Comparison of ENCODE assay signal across 19 cellular contexts in genomic region chr4:120132935-120133334, GRCh38.
DNase-seq lines count a peak whose midpoint lies in the region; ATAC-seq, FAIRE-seq and TF ChIP-seq lines count a peak whose summit lies in the region.
"Had no signal": no experiment of that assay in that cellular context is flagged by ENCODE, and none has a peak within 500 bp of the region (broad histone marks: within the 10 kb centered on the region; RNA-seq: fewer than 3 reads in every experiment).

No MANE protein-coding gene starts in this region.

- no peaks in the 10 kb centered on the region for H3K79me1 ChIP-seq in H1 (ENCODE audit: low read depth, low read length)

- no peaks in the 10 kb centered on the region for H3K79me2 ChIP-seq in HepG2 (ENCODE audit: insufficient read depth, low read length)
- H3K79me2 ChIP-seq in H1 (ENCODE audit: control insufficient read depth in 1 of 2, insufficient read depth in 2 of 2, low read length in 2 of 2), result no peaks in the 10 kb centered on the region
- H3K79me2 ChIP-seq in smooth muscle cell (ENCODE audit: low read depth), result no peaks in the 10 kb centered on the region

- H3K4me2 ChIP-seq in HepG2 (ENCODE audit: low read depth, low read length) (no peak overlapping the region), H1 (ENCODE audit: insufficient read depth in 1 of 2, low read depth in 2 of 2, low read length in 2 of 2) (no peak overlapping the region), smooth muscle cell (no peak overlapping the region)

- BruUV-seq in HepG2 (replicated peaks; lab: Mats Ljungman, UMichigan), result no TSS peak

- in situ Hi-C loops in HepG2 (cut with HindIII; ENCODE audit: extremely low pct_ligation_motif_present, low pct_unique_long_range_greater_than_20kb), result no loop called here

- no peaks in the 10 kb centered on the region for H3F3A ChIP-seq in smooth muscle cell (ENCODE audit: low read depth)

- TF ChIP-seq RAD21 in HepG2 (CRISPR knock-in tag; IDR thresholded peaks at IDR 0.05) (no peak), H1 (IDR thresholded peaks at IDR 0.05 in 1 of 2, conservative IDR thresholded peaks at IDR 0.05 in 1 of 2; ENCODE audit: low read depth in 2 of 2, low read length in 2 of 2) (no peak)

- no peak overlapping the region for H4K91ac ChIP-seq in H1 (replicated peaks; ENCODE audit: insufficient read length, low read length)

- DNase-seq in HepG2 (ENCODE audit: low spot score), result no peak
- DNase-seq in right lobe of liver, result no peak
- peak; percentile 47 for DNase-seq in NOMO-1 treated with DMSO at 0.1 percent for 48 hours (lab: John Stamatoyannopoulos, UW; ENCODE audit: unreplicated experiment)
- no peak for DNase-seq in H1 (ENCODE audit: low read depth in 1 of 2, low spot score in 2 of 2)
- no peak for DNase-seq in smooth muscle cell (lab: John Stamatoyannopoulos, UW; ENCODE audit: unreplicated experiment)
- no peak for DNase-seq in KG1 (lab: John Stamatoyannopoulos, UW)
- no peak for DNase-seq in tibial artery
- DNase-seq: activated effector memory CD4-positive, alpha-beta T cell treated with Interleukin-2 at 50 U/mL for 16 hours; adrenal gland; CD8-positive, alpha-beta T cell; gastrocnemius medialis; left lung; NCI-H1417 treated with DMSO at 0.1 percent for 48 hours; NCI-H345; occipital lobe; stimulated activated CD4-positive, alpha-beta T cell treated with anti-CD3 and anti-CD28 coated beads, Interleukin-1b, Interleukin-23, amount 100 ng/mL, for 48 hours; T1000 had no signal

- TF ChIP-seq CTCF in HepG2 (CRISPR knock-in tag; IDR thresholded peaks at IDR 0.05), result no peak
- TF ChIP-seq CTCF in right lobe of liver (IDR thresholded peaks at IDR 0.05), result no peak
- TF ChIP-seq CTCF in H1 (IDR thresholded peaks at IDR 0.05; ENCODE audit: control extremely low read depth in 1 of 3, insufficient read depth in 1 of 3, low read depth in 1 of 3, low read length in 3 of 3), result no peak
- TF ChIP-seq CTCF in smooth muscle cell (IDR thresholded peaks at IDR 0.05; ENCODE audit: borderline replicate concordance, insufficient read depth, poor library complexity, severe bottlenecking), result no peak
- TF ChIP-seq CTCF in tibial artery (IDR thresholded peaks at IDR 0.05), result no peak

- no peak overlapping the region for H2BK15ac ChIP-seq in H1 (ENCODE audit: low read length)

- no peak overlapping the region for H3K4ac ChIP-seq in H1 (replicated peaks; ENCODE audit: insufficient read length, low read depth, low read length)

- POLR2A ChIA-PET in HepG2 (lab: Yijun Ruan, JAX) (no interaction called here), H1 (lab: Charles Lee; ENCODE audit: partially characterized antibody) (no interaction called here)

- H3K27me3 ChIP-seq in HepG2 (ENCODE audit: control insufficient read depth in 1 of 2, insufficient read depth in 2 of 2, low read length in 2 of 2), result no peaks in the 10 kb centered on the region
- H3K27me3 ChIP-seq in right lobe of liver, result no peaks in the 10 kb centered on the region
- H3K27me3 ChIP-seq in H1 (replicated peaks in 1 of 4; ENCODE audit: control insufficient read depth in 3 of 4, extremely low read depth in 1 of 4, insufficient read depth in 3 of 4, low read length in 3 of 4), result no peaks in the 10 kb centered on the region
- H3K27me3 ChIP-seq in smooth muscle cell (ENCODE audit: low read depth), result no peaks in the 10 kb centered on the region
- H3K27me3 ChIP-seq in tibial artery, result no peaks in the 10 kb centered on the region
- H3K27me3 ChIP-seq: adrenal gland, gastrocnemius medialis, left lung had no signal

- no peak overlapping the region for H3K18ac ChIP-seq in H1 (ENCODE audit: extremely low read depth, low read length)

- H3K36me3 ChIP-seq in HepG2 (replicated peaks in 1 of 2; ENCODE audit: control insufficient read depth in 1 of 2, insufficient read depth in 2 of 2, low read length in 2 of 2) (no peaks in the 10 kb centered on the region), right lobe of liver (no peaks in the 10 kb centered on the region), H1 (ENCODE audit: control insufficient read depth in 2 of 4, insufficient read depth in 4 of 4, low read length in 3 of 4) (no peaks in the 10 kb centered on the region), smooth muscle cell (ENCODE audit: low read depth) (no peaks in the 10 kb centered on the region), tibial artery (no peaks in the 10 kb centered on the region)
- H3K36me3 ChIP-seq: adrenal gland, gastrocnemius medialis, left lung had no signal

- H3K4me3 ChIP-seq in HepG2 (replicated peaks in 1 of 3; ENCODE audit: insufficient read depth in 1 of 3, low read depth in 2 of 3, low read length in 3 of 3), result no peak overlapping the region
- H3K4me3 ChIP-seq in right lobe of liver, result no peak overlapping the region
- no peak overlapping the region for H3K4me3 ChIP-seq in H1 (ENCODE audit: extremely low read depth in 1 of 4, insufficient read depth in 2 of 4, low read depth in 3 of 4, low read length in 4 of 4)
- no peak overlapping the region for H3K4me3 ChIP-seq in smooth muscle cell
- no peak overlapping the region for H3K4me3 ChIP-seq in tibial artery
- H3K4me3 ChIP-seq: adrenal gland, gastrocnemius medialis, left lung had no signal

- no peak overlapping the region for H3K27ac ChIP-seq in HepG2 (ENCODE audit: extremely low read length, insufficient read depth, low read length)
- H3K27ac ChIP-seq in right lobe of liver, result no peak overlapping the region
- no peak overlapping the region for H3K27ac ChIP-seq in H1 (ENCODE audit: low read depth, low read length)
- H3K27ac ChIP-seq in smooth muscle cell (ENCODE audit: low read depth), result no peak overlapping the region
- no peak overlapping the region for H3K27ac ChIP-seq in tibial artery
- H3K27ac ChIP-seq: adrenal gland, gastrocnemius medialis, left lung had no signal

- no peak for TF ChIP-seq POLR2A in HepG2 (IDR thresholded peaks at IDR 0.05; ENCODE audit: insufficient read depth in 1 of 2, low read depth in 2 of 2, low read length in 2 of 2)
- TF ChIP-seq POLR2A in right lobe of liver (IDR thresholded peaks at IDR 0.05), result no peak
- TF ChIP-seq POLR2A in H1 (IDR thresholded peaks at IDR 0.05; ENCODE audit: control extremely low read depth in 1 of 2, low read depth in 2 of 2, low read length in 2 of 2), result no peak

- no peak overlapping the region for H2BK5ac ChIP-seq in H1 (ENCODE audit: low read depth, low read length)

- ATAC-seq in HepG2 (no peak), right lobe of liver (no peak), GM18861 (IDR thresholded peaks at IDR 0.05; ENCODE audit: unreplicated experiment) (no peak)
- ATAC-seq: CD8-positive, alpha-beta T cell; gastrocnemius medialis; left lung; sciatic nerve had no signal

- H3K4me1 ChIP-seq in HepG2 (ENCODE audit: insufficient read depth, low read length) (no peaks in the 10 kb centered on the region), right lobe of liver (no peaks in the 10 kb centered on the region), H1 (replicated peaks in 1 of 4; ENCODE audit: control insufficient read depth in 3 of 4, insufficient read depth in 4 of 4, low read length in 3 of 4) (no peaks in the 10 kb centered on the region), smooth muscle cell (ENCODE audit: low read depth) (peaks cover 7% of the 10 kb centered on the region), tibial artery (peaks cover 0 to 7% (median 0%) of the 10 kb centered on the region in 4 donors)
- H3K4me1 ChIP-seq: adrenal gland, gastrocnemius medialis, left lung had no signal

- no peak overlapping the region for H2BK20ac ChIP-seq in H1 (ENCODE audit: low read length)

- H2BK12ac ChIP-seq in H1 (ENCODE audit: low read depth, low read length), result no peak overlapping the region

- no peaks in the 10 kb centered on the region for H4K20me1 ChIP-seq in HepG2 (ENCODE audit: insufficient read depth, low read length)
- H4K20me1 ChIP-seq in H1 (replicated peaks in 1 of 2; ENCODE audit: control insufficient read depth in 1 of 2, insufficient read depth in 2 of 2, low read length in 2 of 2), result no peaks in the 10 kb centered on the region
- H4K20me1 ChIP-seq in smooth muscle cell (ENCODE audit: low read depth), result no peaks in the 10 kb centered on the region

- no peak overlapping the region for H3K23ac ChIP-seq in H1 (ENCODE audit: insufficient read length)

- no peak overlapping the region for H3K9ac ChIP-seq in HepG2 (ENCODE audit: insufficient read depth, low read depth, low read length)
- H3K9ac ChIP-seq in H1 (replicated peaks in 1 of 4; ENCODE audit: extremely low read depth in 1 of 4, low read depth in 3 of 4, low read length in 3 of 4), result no peak overlapping the region
- H3K9ac ChIP-seq in smooth muscle cell (ENCODE audit: low read depth), result no peak overlapping the region

- TF ChIP-seq EP300 in HepG2 (IDR thresholded peaks at IDR 0.05; ENCODE audit: low read depth in 2 of 2, low read length in 2 of 2), result no peak
- TF ChIP-seq EP300 in HepG2 (CRISPR knock-in tag; IDR thresholded peaks at IDR 0.05; ENCODE audit: borderline replicate concordance), result no peak
- TF ChIP-seq EP300 in H1 (IDR thresholded peaks at IDR 0.05; ENCODE audit: borderline replicate concordance in 1 of 2, low read depth in 2 of 2, low read length in 2 of 2), result no peak

- no peak overlapping the region for H4K8ac ChIP-seq in H1 (ENCODE audit: extremely low read depth, insufficient read depth, low read length)

- no peaks in the 10 kb centered on the region for H3K23me2 ChIP-seq in H1 (ENCODE audit: low read depth, low read length)

- 0% methylated on average over 2 of the region's 2 CpGs for WGBS in HepG2 (ENCODE audit: low lambda C conversion rate)
- 11% methylated on average over 2 of the region's 2 CpGs for WGBS in right lobe of liver (ENCODE audit: insufficient coverage, low coverage, low lambda C conversion rate, missing lambda C conversion rate)
- 87% methylated on average over 2 of the region's 2 CpGs; no CpG with 5 or more reads in 1 of the 2 experiments for WGBS in H1 (ENCODE audit: extremely low coverage in 1 of 2, insufficient coverage in 1 of 2, insufficient read length in 1 of 2, insufficient replicate concordance in 2 of 2, low coverage in 1 of 2, low lambda C conversion rate in 2 of 2, missing lambda C conversion rate in 1 of 2), 2 experiments
- 34% methylated on average over 2 of the region's 2 CpGs for WGBS in smooth muscle cell (ENCODE audit: low lambda C conversion rate)

- H2AFZ ChIP-seq in HepG2 (ENCODE audit: low read length), result no peak overlapping the region
- H2AFZ ChIP-seq in H1 (ENCODE audit: low read length), result no peak overlapping the region
- H2AFZ ChIP-seq in smooth muscle cell (ENCODE audit: low read depth), result peak overlapping the region; percentile 14

- H2BK120ac ChIP-seq in H1 (replicated peaks; ENCODE audit: low read depth, low read length), result no peak overlapping the region

- CTCF ChIA-PET in HepG2 (lab: Yijun Ruan, JAX; ENCODE audit: low intra/inter-chr PET ratio, low total read pairs), result no interaction called here
- CTCF ChIA-PET in H1 (lab: Charles Lee; ENCODE audit: partially characterized antibody), result no interaction called here

- H3K9me3 ChIP-seq in HepG2 (ENCODE audit: low read length) (no peaks in the 10 kb centered on the region), right lobe of liver (no peaks in the 10 kb centered on the region), H1 (ENCODE audit: insufficient read depth in 2 of 2, low read depth in 1 of 2, low read length in 1 of 2) (no peaks in the 10 kb centered on the region), smooth muscle cell (replicated peaks; ENCODE audit: low read depth) (no peaks in the 10 kb centered on the region), tibial artery (no peaks in the 10 kb centered on the region)
- H3K9me3 ChIP-seq: adrenal gland, gastrocnemius medialis, left lung had no signal

- H3K14ac ChIP-seq in H1 (ENCODE audit: insufficient read length), result no peak overlapping the region

- FAIRE-seq in HepG2 (lab: Jason Lieb, UNC) (no peak), H1 (lab: Jason Lieb, UNC) (no peak)

- no peak overlapping the region for H3K56ac ChIP-seq in H1 (replicated peaks; ENCODE audit: insufficient read length, low read depth, low read length)

- intact Hi-C loops in HepG2 (cut with micrococcal nuclease; ENCODE audit: unreplicated experiment), result no loop called here
- intact Hi-C loops in right lobe of liver (cut with DNase I), result no loop called here
- intact Hi-C loops in tibial artery (cut with DNase I; ENCODE audit: low total_unique reads), result no loop called here

- H2AK5ac ChIP-seq in H1 (ENCODE audit: low read depth, low read length), result no peak overlapping the region

- H4K5ac ChIP-seq in H1 (ENCODE audit: insufficient read length, low read depth, low read length), result no peak overlapping the region

Comparison
In these comparisons a context has a peak if more than half of its experiments do, and no peak if none do; other contexts are left out.
1. Of the 41 proteins assayed by ChIP-seq in both HepG2 and H1: peak only in HepG2: none; only in H1: none; in both: CEBPB; in neither: 39; mixed calls (peak in some experiments, not most) for 1.